Comparison of ENCODE assay signal across 8 cellular contexts in the genomic region with DNA sequence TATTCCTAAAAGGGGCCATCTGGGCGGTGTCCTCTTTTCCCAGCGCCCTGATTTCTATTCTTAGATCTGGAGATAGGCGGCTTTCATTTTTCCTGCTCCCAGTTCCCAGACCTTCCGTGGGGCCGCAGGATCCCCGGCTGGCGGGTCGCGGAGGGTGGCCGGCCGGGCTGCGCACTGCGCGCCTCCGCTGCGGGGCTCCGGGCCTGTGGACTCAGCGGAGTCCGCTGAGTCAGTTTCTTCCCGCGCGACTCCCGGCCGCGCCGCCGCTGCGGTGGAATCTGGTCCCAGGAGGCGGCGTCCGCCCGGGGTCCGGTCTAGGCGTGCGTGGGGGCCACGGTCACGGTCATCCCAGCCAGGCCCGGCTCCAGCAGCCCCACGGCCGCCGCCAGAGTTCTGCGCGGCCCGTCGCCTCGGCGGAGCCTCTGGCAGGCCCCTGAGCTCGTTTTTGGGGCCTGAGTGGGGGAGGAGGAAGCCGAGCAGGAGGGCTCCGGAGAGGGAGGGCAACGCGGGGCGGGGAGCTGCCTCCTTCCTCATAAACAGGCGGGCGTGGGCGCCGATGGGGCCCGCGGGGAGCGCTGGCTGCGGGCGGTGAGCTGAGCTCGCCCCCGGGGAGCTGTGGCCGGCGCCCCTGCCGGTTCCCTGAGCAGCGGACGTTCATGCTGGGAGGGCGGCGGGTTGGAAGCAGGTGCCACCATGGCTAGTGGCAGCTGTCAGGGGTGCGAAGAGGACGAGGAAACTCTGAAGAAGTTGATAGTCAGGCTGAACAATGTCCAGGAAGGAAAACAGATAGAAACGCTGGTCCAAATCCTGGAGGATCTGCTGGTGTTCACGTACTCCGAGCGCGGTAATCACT. TPM values are rescaled to one million over a fixed set of nuclear protein-coding genes. Genes with fewer than 3 reads are reported as not detected.
A peak's percentile ranks its signal among the peaks of the same experiment; 100 is the strongest.
DNase-seq lines count a peak whose midpoint lies in the region; ATAC-seq and TF ChIP-seq lines count a peak whose summit lies in the region.

A gene (plus strand): TSS at position 559 of the 853 bp plus-strand sequence. CDS start 135 bp downstream, at position 694.

- H3K9me3 ChIP-seq in Karpas-422 (ENCODE audit: low read length) (no peaks in the 10 kb centered on the region), liver (ENCODE audit: control insufficient read depth in 4 of 4, low read length in 3 of 4) (no peaks in the 10 kb centered on the region)

- H4K20me1 ChIP-seq in Karpas-422 (ENCODE audit: insufficient read depth, low read depth, low read length): no peaks in the 10 kb centered on the region

- H3K79me2 ChIP-seq in Karpas-422 (ENCODE audit: low read length): no peaks in the 10 kb centered on the region

- H3K36me3 ChIP-seq in Karpas-422 (ENCODE audit: insufficient read depth, low read length) (no peaks in the 10 kb centered on the region), liver (ENCODE audit: control insufficient read depth in 4 of 4, insufficient read depth in 3 of 4, low read depth in 1 of 4, low read length in 3 of 4) (no peaks in the 10 kb centered on the region)

- peak in 1 of 2 donors; percentile 24 for TF ChIP-seq RAD21 in liver (IDR thresholded peaks at IDR 0.05)

- H3K9ac ChIP-seq in Karpas-422 (ENCODE audit: low read length) (peak within 1 kb of the TSS; percentile 12; the same call in 1 of the 2 replicates), liver (ENCODE audit: low read depth in 1 of 2, low read length in 2 of 2) (peak within 1 kb of the TSS; percentile 96 to 99)

- H3K9me2 ChIP-seq in Karpas-422 (replicated peaks; ENCODE audit: insufficient read depth, low read length): no peaks in the 10 kb centered on the region

- peak; percentile 53 for ATAC-seq in GM21737 (IDR thresholded peaks at IDR 0.05; ENCODE audit: unreplicated experiment)

- H3K4me1 ChIP-seq in Karpas-422 (ENCODE audit: low read length): peaks cover 33% of the 10 kb centered on the region
- H3K4me1 ChIP-seq in liver (ENCODE audit: control insufficient read depth in 4 of 4, insufficient read depth in 4 of 4, low read length in 3 of 4): peaks cover 0 to 27% (median 3%) of the 10 kb centered on the region in 4 donors

- H3K27me3 ChIP-seq in Karpas-422 (ENCODE audit: low read length) (no peaks in the 10 kb centered on the region), liver (ENCODE audit: control insufficient read depth in 4 of 4, insufficient read depth in 4 of 4, low read length in 3 of 4) (no peaks in the 10 kb centered on the region)

- TF ChIP-seq CTCF in coronary artery (IDR thresholded peaks at IDR 0.05) (no peak), liver (IDR thresholded peaks at IDR 0.05; ENCODE audit: low read depth, low read length, missing input control) (no peak)

- WGBS in liver: 1% methylated on average over 78 of the region's 78 CpGs

- peak within 1 kb of the TSS; percentile 60 for H3K4me2 ChIP-seq in Karpas-422 (ENCODE audit: low read depth, low read length, poor library complexity, severe bottlenecking)

- peak; percentile 48 for DNase-seq in GM04504 (ENCODE audit: low read depth)
- peak; percentile 82 for DNase-seq in Karpas-422
- peak; percentile 31 to 41 for DNase-seq in activated CD4-positive, alpha-beta T cell treated with anti-CD3 and anti-CD28 coated beads for 4 hours
- peak; percentile 91 for DNase-seq in coronary artery (ENCODE audit: low spot score)
- peak; percentile 15 for DNase-seq in stimulated activated CD8-positive, alpha-beta memory T cell treated with anti-CD3 and anti-CD28 coated beads, Interleukin-12 subunit alpha, Interleukin-12 subunit beta, amount 100 ng/mL, for 1 hour (ENCODE audit: low read depth)
- no peak for DNase-seq in HT-29 (ENCODE audit: low spot score)

- H3K27ac ChIP-seq in Karpas-422 (ENCODE audit: low read length) (no peak within 1 kb of the TSS), coronary artery (peak within 1 kb of the TSS; percentile 93 to 95), liver (ENCODE audit: low read depth in 1 of 2, low read length in 2 of 2) (peak within 1 kb of the TSS; percentile 96)

- H3K4me3 ChIP-seq in Karpas-422 (ENCODE audit: low read length) (peak within 1 kb of the TSS; percentile 37), coronary artery (peak within 1 kb of the TSS; percentile 88), liver (ENCODE audit: low read depth in 1 of 3, low read length in 3 of 3) (peak within 1 kb of the TSS; percentile 79 to 90 (median 87))

- H2AFZ ChIP-seq in Karpas-422 (ENCODE audit: low read length): no peak within 1 kb of the TSS; the same call in 1 of the 2 replicates

TF ChIP-seq in liver, 16 proteins besides CTCF, POLR2A, EP300 and RAD21:
- TF ChIP-seq, protein P1, sequence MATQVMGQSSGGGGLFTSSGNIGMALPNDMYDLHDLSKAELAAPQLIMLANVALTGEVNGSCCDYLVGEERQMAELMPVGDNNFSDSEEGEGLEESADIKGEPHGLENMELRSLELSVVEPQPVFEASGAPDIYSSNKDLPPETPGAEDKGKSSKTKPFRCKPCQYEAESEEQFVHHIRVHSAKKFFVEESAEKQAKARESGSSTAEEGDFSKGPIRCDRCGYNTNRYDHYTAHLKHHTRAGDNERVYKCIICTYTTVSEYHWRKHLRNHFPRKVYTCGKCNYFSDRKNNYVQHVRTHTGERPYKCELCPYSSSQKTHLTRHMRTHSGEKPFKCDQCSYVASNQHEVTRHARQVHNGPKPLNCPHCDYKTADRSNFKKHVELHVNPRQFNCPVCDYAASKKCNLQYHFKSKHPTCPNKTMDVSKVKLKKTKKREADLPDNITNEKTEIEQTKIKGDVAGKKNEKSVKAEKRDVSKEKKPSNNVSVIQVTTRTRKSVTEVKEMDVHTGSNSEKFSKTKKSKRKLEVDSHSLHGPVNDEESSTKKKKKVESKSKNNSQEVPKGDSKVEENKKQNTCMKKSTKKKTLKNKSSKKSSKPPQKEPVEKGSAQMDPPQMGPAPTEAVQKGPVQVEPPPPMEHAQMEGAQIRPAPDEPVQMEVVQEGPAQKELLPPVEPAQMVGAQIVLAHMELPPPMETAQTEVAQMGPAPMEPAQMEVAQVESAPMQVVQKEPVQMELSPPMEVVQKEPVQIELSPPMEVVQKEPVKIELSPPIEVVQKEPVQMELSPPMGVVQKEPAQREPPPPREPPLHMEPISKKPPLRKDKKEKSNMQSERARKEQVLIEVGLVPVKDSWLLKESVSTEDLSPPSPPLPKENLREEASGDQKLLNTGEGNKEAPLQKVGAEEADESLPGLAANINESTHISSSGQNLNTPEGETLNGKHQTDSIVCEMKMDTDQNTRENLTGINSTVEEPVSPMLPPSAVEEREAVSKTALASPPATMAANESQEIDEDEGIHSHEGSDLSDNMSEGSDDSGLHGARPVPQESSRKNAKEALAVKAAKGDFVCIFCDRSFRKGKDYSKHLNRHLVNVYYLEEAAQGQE (IDR thresholded peaks at IDR 0.05): peak; percentile 17
- no peak for TF ChIP-seq GABPA (IDR thresholded peaks at IDR 0.05 in 1 of 2, conservative IDR thresholded peaks at IDR 0.05 in 1 of 2)
- no peak for TF ChIP-seq FOXA2 (IDR thresholded peaks at IDR 0.05)
- peak in 1 of 2 donors; percentile 25 for TF ChIP-seq EGR1 (IDR thresholded peaks at IDR 0.05; ENCODE audit: low read depth in 2 of 2)
- TF ChIP-seq YY1 (IDR thresholded peaks at IDR 0.05): peak; percentile 28

RNA-seq across cellular contexts. Expression of the gene that starts here (rescaled TPM):
- 0.07 and 0.15 TPM in 2 replicates for total RNA-seq in Karpas-422 (2014; rRNA removed; shearing (Covaris generic); ENCODE audit: low replicate concordance)
- total RNA-seq in liver: 10 to 100 TPM in 1 of 2 donors, 1 to 10 TPM in 1; 6.9 to 11.5 TPM
- polyA plus RNA-seq in liver: 1 to 10 TPM; 1.5 to 2.9 TPM
- not detected in 2 replicates for total RNA-seq in HT-29 (2014; rRNA removed; shearing (Covaris generic))

Comparison
In these comparisons a context has a peak if more than half of its experiments do, and no peak if none do; other contexts are left out.
1. Peak in DNase-seq, H3K4me3 ChIP-seq, H3K9ac ChIP-seq and H3K4me2 ChIP-seq in Karpas-422; RNA of the gene not detected or under 1 TPM.
2. H3K4me3 ChIP-seq: peak in every context shown above with its lines; median percentile 88 in coronary artery; 87 in liver; 37 in Karpas-422.